ENCODE assay signal across 8 cellular contexts in genomic region chr5:113612060-113612496, GRCh38.
DNase-seq lines count a peak whose midpoint lies in the region; ATAC-seq and TF ChIP-seq lines count a peak whose summit lies in the region.

No MANE protein-coding gene starts in this region.

- peaks cover 2% of the 10 kb centered on the region for H3K36me3 Mint-ChIP-seq in mesothelial cell of epicardium

- H3K4me3 ChIP-seq in OCI-LY3 (ENCODE audit: low read length) = no peak overlapping the region

- TF ChIP-seq CTCF in OCI-LY3 (IDR thresholded peaks at IDR 0.05; ENCODE audit: low read depth, low read length) = peak; percentile 64
- TF ChIP-seq CTCF in mesothelial cell of epicardium (IDR thresholded peaks at IDR 0.05; ENCODE audit: unreplicated experiment) = peak; percentile 65

- H3K27ac Mint-ChIP-seq in mesothelial cell of epicardium = no peak overlapping the region

- H3K27ac ChIP-seq in OCI-LY3 (ENCODE audit: low read length) = no peak overlapping the region

- H3K4me2 ChIP-seq in OCI-LY3 (ENCODE audit: low read length) = peak overlapping the region; percentile 52

- H3K9me3 ChIP-seq in OCI-LY3 (ENCODE audit: insufficient read depth, low read length) = no peaks in the 10 kb centered on the region

- H3K9ac ChIP-seq in OCI-LY3 (ENCODE audit: low read length) = no peak overlapping the region

- H3K27me3 Mint-ChIP-seq in mesothelial cell of epicardium (ENCODE audit: low read depth) = no peaks in the 10 kb centered on the region

- H3K9me3 Mint-ChIP-seq in mesothelial cell of epicardium = peaks cover 9% of the 10 kb centered on the region

- H3K27me3 ChIP-seq in OCI-LY3 (ENCODE audit: low read depth, low read length) = no peaks in the 10 kb centered on the region; the same call in 1 of the 2 replicates

- H4K20me1 ChIP-seq in OCI-LY3 (ENCODE audit: insufficient read depth, low read length) = no peaks in the 10 kb centered on the region

- no peaks in the 10 kb centered on the region for H3K36me3 ChIP-seq in OCI-LY3 (replicated peaks; ENCODE audit: low read depth, low read length)

- H3K79me2 ChIP-seq in OCI-LY3 (ENCODE audit: low read length) = no peaks in the 10 kb centered on the region

- DNase-seq in COR-L47 (lab: John Stamatoyannopoulos, UW) (peak; percentile 3), dermis microvascular lymphatic vessel endothelial cell (ENCODE audit: low read depth in 2 of 2) (peak; percentile 33 to 38), mesothelial cell of epicardium (ENCODE audit: low spot score in 2 of 2, unreplicated experiment in 2 of 2) (no peak), ureter (ENCODE audit: low spot score) (no peak)
- no peak for DNase-seq in activated T-cell treated with anti-CD3 and anti-CD28 coated beads, Interleukin-2, amount 50 U/mL, for 48 hours

- ATAC-seq in GM18909 (IDR thresholded peaks at IDR 0.05; ENCODE audit: poor library complexity, unreplicated experiment) (peak; percentile 85), HG03108 (IDR thresholded peaks at IDR 0.05; ENCODE audit: unreplicated experiment) (peak; percentile 76)

- H2AFZ ChIP-seq in OCI-LY3 (ENCODE audit: low read depth, low read length) = 0 out of 2 replicates have a peak overlapping the region, but pooled peaks have one; percentile 1

- H3K4me1 ChIP-seq in OCI-LY3 (ENCODE audit: low read length) = peaks cover 4% of the 10 kb centered on the region; the same call in 1 of the 2 replicates

- no peak overlapping the region for H3K4me3 Mint-ChIP-seq in mesothelial cell of epicardium

- peaks cover 10% of the 10 kb centered on the region for H3K4me1 Mint-ChIP-seq in mesothelial cell of epicardium

Comparison
In these comparisons a context has a peak if more than half of its experiments do, and no peak if none do; other contexts are left out.
1. DNase-seq: peak in COR-L47 (single experiment) and dermis microvascular lymphatic vessel endothelial cell (2 of 2); none in mesothelial cell of epicardium (0 of 2), ureter (single experiment) and activated T-cell treated with anti-CD3 and anti-CD28 coated beads, Interleukin-2, amount 50 U/mL, for 48 hours (0 of 2).